18 cellular contexts compared by ENCODE assay signal in the genomic region with DNA sequence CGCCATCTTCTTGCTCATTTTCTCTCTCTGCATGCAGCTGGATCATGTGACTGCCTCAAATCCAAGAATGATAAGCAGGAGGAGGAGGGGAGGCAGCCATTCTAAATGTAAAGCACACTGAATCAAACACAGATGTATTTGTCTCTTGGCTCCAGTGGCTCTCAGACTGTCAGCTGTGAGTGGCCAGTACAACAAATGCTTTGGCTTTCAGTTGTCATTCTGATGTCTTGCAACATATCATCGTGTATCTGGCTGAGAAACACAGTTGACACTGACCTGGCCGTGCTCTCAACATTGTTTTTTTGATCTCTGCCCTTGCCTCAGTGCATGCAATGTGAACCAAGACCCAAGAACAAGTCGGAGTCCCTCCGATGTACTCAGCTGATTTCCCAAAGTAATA.
DNase-seq lines count a peak whose midpoint lies in the region; ATAC-seq and TF ChIP-seq lines count a peak whose summit lies in the region.
"Had no signal": no experiment of that assay in that cellular context is flagged by ENCODE, and none has a peak within 500 bp of the region (broad histone marks: within the 10 kb centered on the region; RNA-seq: fewer than 3 reads in every experiment).

No MANE protein-coding gene starts in this region.

- intact Hi-C loops in Right ventricle myocardium superior (cut with DNase I): no loop called here
- intact Hi-C loops in left ventricle myocardium inferior (cut with micrococcal nuclease): no loop called here
- intact Hi-C loops in activated CD4-positive, alpha-beta T cell treated with anti-CD3 and anti-CD28 coated beads for 36 hours (cut with DNase I, micrococcal nuclease): no loop called here
- intact Hi-C loops in left colon (cut with DNase I, micrococcal nuclease): no loop called here
- intact Hi-C loops in left lung (cut with DNase I): no loop called here

- no peak overlapping the region for H3K27ac ChIP-seq in left ventricle myocardium inferior (replicated peaks)
- no peak overlapping the region for H3K27ac ChIP-seq in left lung
- H3K27ac ChIP-seq: PC-9, spleen had no signal

- H3K27ac Mint-ChIP-seq in nephron progenitor cell: peak overlapping the region; percentile 91
- no peak overlapping the region for H3K27ac Mint-ChIP-seq in activated CD4-positive, alpha-beta T cell treated with anti-CD3 and anti-CD28 coated beads for 36 hours
- H3K27ac Mint-ChIP-seq: activated T-helper 1 cell treated with anti-CD3 and anti-CD28 coated beads, Interleukin-12 subunit alpha, Interleukin-12 subunit beta, Interleukin-2, Interleukin-4 antibody, amounts not matched to agents 30 ng/mL and 10 ng/mL and 1 ng/mL, durations not matched to agents 14 hours and 24 hours and 36 hours; CD14-positive monocyte had no signal

- H3K4me1 ChIP-seq in left ventricle myocardium inferior: peaks cover 26% of the 10 kb centered on the region
- H3K4me1 ChIP-seq in left lung: peaks cover 0 to 4% of the 10 kb centered on the region in 2 donors
- H3K4me1 ChIP-seq: spleen had no signal

- CTCF ChIA-PET in activated CD4-positive, alpha-beta T cell treated with anti-CD3 and anti-CD28 coated beads for 36 hours (lab: Charles Lee): no interaction called here

- no peak for TF ChIP-seq CTCF in left ventricle myocardium inferior (IDR thresholded peaks at IDR 0.05; ENCODE audit: borderline replicate concordance)
- TF ChIP-seq CTCF in fibroblast of villous mesenchyme (IDR thresholded peaks at IDR 0.05; ENCODE audit: insufficient read depth, low read depth, low read length): no peak
- no peak for TF ChIP-seq CTCF in nephron progenitor cell (IDR thresholded peaks at IDR 0.05)
- no peak for TF ChIP-seq CTCF in left lung (IDR thresholded peaks at IDR 0.05)

- POLR2A ChIA-PET in activated CD4-positive, alpha-beta T cell treated with anti-CD3 and anti-CD28 coated beads for 36 hours (lab: Charles Lee): no interaction called here

- H3K9me3 Mint-ChIP-seq in nephron progenitor cell: peaks cover 23% of the 10 kb centered on the region
- no peaks in the 10 kb centered on the region for H3K9me3 Mint-ChIP-seq in activated CD4-positive, alpha-beta T cell treated with anti-CD3 and anti-CD28 coated beads for 36 hours (ENCODE audit: low read depth)
- H3K9me3 Mint-ChIP-seq: activated T-helper 1 cell treated with anti-CD3 and anti-CD28 coated beads, Interleukin-12 subunit alpha, Interleukin-12 subunit beta, Interleukin-2, Interleukin-4 antibody, amounts not matched to agents 30 ng/mL and 10 ng/mL and 1 ng/mL, durations not matched to agents 14 hours and 24 hours and 36 hours had no signal

- no peaks in the 10 kb centered on the region for H3K9me3 ChIP-seq in left ventricle myocardium inferior (replicated peaks)
- no peaks in the 10 kb centered on the region for H3K9me3 ChIP-seq in left lung
- H3K9me3 ChIP-seq: spleen had no signal

- H3K4me3 Mint-ChIP-seq in nephron progenitor cell: no peak overlapping the region
- no peak overlapping the region for H3K4me3 Mint-ChIP-seq in activated CD4-positive, alpha-beta T cell treated with anti-CD3 and anti-CD28 coated beads for 36 hours
- H3K4me3 Mint-ChIP-seq: activated T-helper 1 cell treated with anti-CD3 and anti-CD28 coated beads, Interleukin-12 subunit alpha, Interleukin-12 subunit beta, Interleukin-2, Interleukin-4 antibody, amounts not matched to agents 30 ng/mL and 10 ng/mL and 1 ng/mL, durations not matched to agents 14 hours and 24 hours and 36 hours; CD14-positive monocyte had no signal

- no peaks in the 10 kb centered on the region for H3K27me3 ChIP-seq in left ventricle myocardium inferior (ENCODE audit: low read depth)
- H3K27me3 ChIP-seq in left lung: no peaks in the 10 kb centered on the region
- H3K27me3 ChIP-seq: spleen had no signal

- no peak overlapping the region for H3K4me3 ChIP-seq in left ventricle myocardium inferior
- H3K4me3 ChIP-seq in fibroblast of villous mesenchyme (ENCODE audit: low read depth, low read length): no peak overlapping the region
- no peak overlapping the region for H3K4me3 ChIP-seq in left lung
- H3K4me3 ChIP-seq: PC-9, spleen had no signal

- H3K36me3 Mint-ChIP-seq in nephron progenitor cell (ENCODE audit: low read depth): peaks cover 14% of the 10 kb centered on the region
- H3K36me3 Mint-ChIP-seq in activated CD4-positive, alpha-beta T cell treated with anti-CD3 and anti-CD28 coated beads for 36 hours (ENCODE audit: low read depth): no peaks in the 10 kb centered on the region
- H3K36me3 Mint-ChIP-seq: CD14-positive monocyte had no signal

- H3K4me1 Mint-ChIP-seq in nephron progenitor cell: peaks cover 14% of the 10 kb centered on the region
- no peaks in the 10 kb centered on the region for H3K4me1 Mint-ChIP-seq in activated CD4-positive, alpha-beta T cell treated with anti-CD3 and anti-CD28 coated beads for 36 hours
- H3K4me1 Mint-ChIP-seq: CD14-positive monocyte had no signal

- ATAC-seq in Right ventricle myocardium superior (ENCODE audit: poor library complexity): peak; percentile 63
- no peak for ATAC-seq in activated CD4-positive, alpha-beta T cell treated with anti-CD3 and anti-CD28 coated beads for 36 hours
- ATAC-seq in left colon: no peak
- ATAC-seq in left lung: no peak
- ATAC-seq: activated CD4-positive, CD25-positive, alpha-beta regulatory T cell treated with anti-CD3 and anti-CD28 coated beads, Interleukin-2, amount 50 U/mL, for 24 hours had no signal

- DNase-seq in Right ventricle myocardium superior (no peak), left ventricle myocardium inferior (no peak), fibroblast of villous mesenchyme (ENCODE audit: low read depth) (peak; percentile 27), nephron progenitor cell (no peak), HPDE6-E6E7 (ENCODE audit: extremely low spot score) (no peak), left colon (no peak), left lung (no peak)
- no peak for DNase-seq in activated CD4-positive, alpha-beta T cell treated with anti-CD3 and anti-CD28 coated beads for 36 hours
- DNase-seq: DMS153, erythroblast, NCI-H1105 treated with DMSO at 0.1 percent for 48 hours, NCI-H2171 treated with DMSO at 0.1 percent for 48 hours, PC-9, spleen, T1000 had no signal

- no peaks in the 10 kb centered on the region for H3K36me3 ChIP-seq in left ventricle myocardium inferior
- no peaks in the 10 kb centered on the region for H3K36me3 ChIP-seq in left lung
- H3K36me3 ChIP-seq: spleen had no signal

- peaks cover 7% of the 10 kb centered on the region for H3K27me3 Mint-ChIP-seq in nephron progenitor cell (ENCODE audit: low read depth, poor library complexity)
- H3K27me3 Mint-ChIP-seq in activated CD4-positive, alpha-beta T cell treated with anti-CD3 and anti-CD28 coated beads for 36 hours: no peaks in the 10 kb centered on the region
